In genomic region chr1:45340816-45341215, GRCh38 we compare ENCODE assay signal across 8 cellular contexts. TPM values are rescaled to one million over a fixed set of nuclear protein-coding genes. Genes with fewer than 3 reads are reported as not detected.
DNase-seq lines count a peak whose midpoint lies in the region; ATAC-seq, FAIRE-seq and TF ChIP-seq lines count a peak whose summit lies in the region.

No MANE protein-coding gene starts in this region.

- intact Hi-C loops in right cardiac atrium (cut with DNase I) = no loop called here

- POLR2A ChIA-PET in BJ (lab: Charles Lee) = interaction anchor here (0.5 to 2.2 kb wide), 3 partner anchors 8 to 329 kb away, joined by 4 to 8 read pairs (median 6); partner anchors contain the start of genes HECTD3 and UROD
- POLR2A ChIA-PET in HEK293T (lab: Yijun Ruan, JAX) = interaction anchor here (0.6 to 4.8 kb wide), 42 partner anchors 10 to 619 kb away, joined by 3 to 90 read pairs (median 6); partner anchors contain the start of genes AKR1A1, BTBD19, CCDC163 and EIF2B3
- POLR2A ChIA-PET in WTC11 (lab: Charles Lee) = interaction anchor here (1.0 to 3.6 kb wide), 13 partner anchors 8 to 327 kb away, joined by 3 to 54 read pairs (median 7); partner anchors contain the start of genes CCDC163, HPDL, MMACHC and PRDX1

- H3K27ac Mint-ChIP-seq in WTC11 = peak overlapping the region; percentile 97

- TF ChIP-seq CTCF in BJ (IDR thresholded peaks at IDR 0.05; ENCODE audit: insufficient read depth, low read depth, low read length) = no peak
- no peak for TF ChIP-seq CTCF in WTC11 (IDR thresholded peaks at IDR 0.05)

- peaks cover 4% of the 10 kb centered on the region for H3K9me3 Mint-ChIP-seq in WTC11

- DNase-seq in BJ (ENCODE audit: low read depth) (no peak), HEK293T (ENCODE audit: extremely low spot score) (no peak), WTC11 (ENCODE audit: low spot score) (no peak), right cardiac atrium (no peak), small intestine (no peak), OCI-M2 (lab: John Stamatoyannopoulos, UW; ENCODE audit: unreplicated experiment) (no peak), HK-2 (ENCODE audit: unreplicated experiment) (no peak)

- ATAC-seq in WTC11 (no peak), right cardiac atrium (no peak), HG02642 (IDR thresholded peaks at IDR 0.05; ENCODE audit: poor library complexity, unreplicated experiment) (no peak)

- H3K27me3 ChIP-seq in BJ (ENCODE audit: control insufficient read depth, insufficient read depth, low read length) = no peaks in the 10 kb centered on the region
- no peaks in the 10 kb centered on the region for H3K27me3 ChIP-seq in right cardiac atrium (ENCODE audit: control insufficient read depth, insufficient read depth)
- no peaks in the 10 kb centered on the region for H3K27me3 ChIP-seq in small intestine (ENCODE audit: control insufficient read depth in 2 of 2, insufficient read depth in 2 of 2, low read length in 2 of 2)

- H3K9me3 ChIP-seq in right cardiac atrium (ENCODE audit: control insufficient read depth, low read length) (no peaks in the 10 kb centered on the region), small intestine (ENCODE audit: control insufficient read depth, low read depth) (no peaks in the 10 kb centered on the region)

- peaks cover 7% of the 10 kb centered on the region for H3K4me1 ChIP-seq in right cardiac atrium (ENCODE audit: control insufficient read depth, insufficient read depth, low read length)
- peaks cover 6 to 13% of the 10 kb centered on the region in 2 donors for H3K4me1 ChIP-seq in small intestine (ENCODE audit: control insufficient read depth in 2 of 2, insufficient read depth in 1 of 2, low read depth in 1 of 2, low read length in 1 of 2)

- H3K36me3 Mint-ChIP-seq in WTC11 = peaks cover 34% of the 10 kb centered on the region

- H3K36me3 ChIP-seq in BJ (ENCODE audit: control insufficient read depth, insufficient read depth, low read length) (peaks cover 18% of the 10 kb centered on the region), small intestine (ENCODE audit: control insufficient read depth in 2 of 2, insufficient read depth in 2 of 2, low read length in 2 of 2) (peaks cover 6 to 24% of the 10 kb centered on the region in 2 donors)

- H3K27me3 Mint-ChIP-seq in WTC11 (ENCODE audit: low read depth) = no peaks in the 10 kb centered on the region

- CTCF ChIA-PET in BJ (lab: Yijun Ruan, JAX) (interaction anchor here (0.6 to 2.4 kb wide), 7 partner anchors 8 to 883 kb away, joined by 3 to 8 read pairs (median 4); no protein-coding TSS in a partner anchor), HEK293T (lab: Yijun Ruan, JAX) (interaction anchor here (1.0 to 1.8 kb wide), 2 partner anchors 19 to 152 kb away, joined by 5 to 6 read pairs; no protein-coding TSS in a partner anchor), WTC11 (lab: Charles Lee) (interaction anchor here (0.5 to 5.1 kb wide), 9 partner anchors 13 to 326 kb away, joined by 3 to 47 read pairs (median 8); partner anchors contain the start of genes CCDC163, HPDL, MMACHC and TESK2)

- H3K4me3 Mint-ChIP-seq in WTC11 = peak overlapping the region; percentile 100

- WGBS in right cardiac atrium = 32% methylated on average over 6 of the region's 6 CpGs
- 6 to 21% (median 11%) methylated on average over 6 of the region's 6 CpGs for WGBS in small intestine, 3 donors

- peak overlapping the region; percentile 89 for H3K4me3 ChIP-seq in BJ (ENCODE audit: low read depth, low read length)
- peak overlapping the region; percentile 64 for H3K4me3 ChIP-seq in right cardiac atrium (ENCODE audit: low read length)
- peak overlapping the region; percentile 64 to 90 for H3K4me3 ChIP-seq in small intestine (ENCODE audit: low read depth in 1 of 2, low read length in 2 of 2)

- H3K27ac ChIP-seq in right cardiac atrium (ENCODE audit: low read length) (no peak overlapping the region), small intestine (ENCODE audit: low read depth in 1 of 2, low read length in 1 of 2) (peak overlapping the region in 1 of 2 donors; percentile 99)

- no peak for FAIRE-seq in small intestine (lab: Jason Lieb, UNC)

- peaks cover 24% of the 10 kb centered on the region for H3K4me1 Mint-ChIP-seq in WTC11

TF ChIP-seq in HEK293T, 16 proteins besides CTCF, POLR2A, EP300 and RAD21:
- TF ChIP-seq L3MBTL2 (conservative IDR thresholded peaks at IDR 0.05) (peak; percentile 6), BHLHE40 (IDR thresholded peaks at IDR 0.05; ENCODE audit: borderline replicate concordance) (no peak), ELF4 (IDR thresholded peaks at IDR 0.05) (0 out of 2 replicates have a peak, but pooled peaks have one; percentile 7)

TF ChIP-seq in WTC11, 78 proteins besides CTCF, POLR2A, EP300 and RAD21:
- TF ChIP-seq PREB (CRISPR knock-in tag; IDR thresholded peaks at IDR 0.05; ENCODE audit: borderline replicate concordance) = no peak
- no peak for TF ChIP-seq GRHL2 (CRISPR knock-in tag; IDR thresholded peaks at IDR 0.05; ENCODE audit: insufficient replicate concordance, severe bottlenecking)
- no peak for TF ChIP-seq CREB1 (CRISPR knock-in tag; IDR thresholded peaks at IDR 0.05)
- no peak for TF ChIP-seq FOXP4 (CRISPR knock-in tag; IDR thresholded peaks at IDR 0.05)
- no peak for TF ChIP-seq NR3C1 (CRISPR knock-in tag; conservative IDR thresholded peaks at IDR 0.05; ENCODE audit: low read depth)
- no peak for TF ChIP-seq ZNF121 (CRISPR knock-in tag; IDR thresholded peaks at IDR 0.05)
- TF ChIP-seq OVOL2 (CRISPR knock-in tag; IDR thresholded peaks at IDR 0.05; ENCODE audit: borderline replicate concordance) = no peak
- TF ChIP-seq ZNF281 (CRISPR knock-in tag; IDR thresholded peaks at IDR 0.05) = no peak

RNA-seq across cellular contexts. Expression of gene MUTYH, which starts 0.6 kb away (rescaled TPM):
- 7.4 and 11.7 TPM in 2 replicates for polyA plus RNA-seq in BJ (2011; rRNA removed)
- 6.7 and 8.5 TPM in 2 replicates for polyA minus RNA-seq in BJ (2011; rRNA and poly(A)+ RNA removed)
- total RNA-seq in WTC11 (2021) = 58.3 to 67.2 TPM (median 65.7 TPM) in 3 replicates
- total RNA-seq in right cardiac atrium = 10 to 100 TPM in 3 of 4 donors, 1 to 10 TPM in 1; 7.7 to 12.7 (median 11.2) TPM
- 8.7 TPM for polyA plus RNA-seq in right cardiac atrium
- polyA plus RNA-seq in small intestine = 10 to 100 TPM; 17.1 to 37.6 (median 34.0) TPM

RNA-seq across cellular contexts. Expression of gene TOE1, which starts 0.8 kb away (rescaled TPM):
- polyA plus RNA-seq in BJ (2011; rRNA removed) (12.8 and 19.4 TPM in 2 replicates), right cardiac atrium (4.5 TPM), small intestine (10 to 100 TPM in 2 of 3 donors, 1 to 10 TPM in 1; 9.6 to 18.4 (median 13.6) TPM)
- polyA minus RNA-seq in BJ (2011; rRNA and poly(A)+ RNA removed) = 10.5 and 11.0 TPM in 2 replicates
- total RNA-seq in WTC11 (2021) (7.4 to 10.9 TPM (median 10.0 TPM) in 3 replicates), right cardiac atrium (1 to 10 TPM; 5.0 to 6.6 (median 6.2) TPM)

RNA-seq across cellular contexts. Expression of gene HPDL, which starts 14.1 kb away (rescaled TPM):
- polyA plus RNA-seq in BJ (2011; rRNA removed) (0.38 and 0.56 TPM in 2 replicates), right cardiac atrium (0.38 TPM), small intestine (10 to 100 TPM in 1 of 3 donors, 1 to 10 TPM in 2; 1.1 to 10.7 (median 1.1) TPM)
- not detected in 2 replicates for polyA minus RNA-seq in BJ (2011; rRNA and poly(A)+ RNA removed)
- total RNA-seq in WTC11 (2021) (24.9 to 44.0 TPM (median 27.8 TPM) in 3 replicates), right cardiac atrium (under 1 TPM in 3 of 4 donors, not detected in 1; 0.25 to 0.56 (median 0.40) TPM)
